In the genomic region with DNA sequence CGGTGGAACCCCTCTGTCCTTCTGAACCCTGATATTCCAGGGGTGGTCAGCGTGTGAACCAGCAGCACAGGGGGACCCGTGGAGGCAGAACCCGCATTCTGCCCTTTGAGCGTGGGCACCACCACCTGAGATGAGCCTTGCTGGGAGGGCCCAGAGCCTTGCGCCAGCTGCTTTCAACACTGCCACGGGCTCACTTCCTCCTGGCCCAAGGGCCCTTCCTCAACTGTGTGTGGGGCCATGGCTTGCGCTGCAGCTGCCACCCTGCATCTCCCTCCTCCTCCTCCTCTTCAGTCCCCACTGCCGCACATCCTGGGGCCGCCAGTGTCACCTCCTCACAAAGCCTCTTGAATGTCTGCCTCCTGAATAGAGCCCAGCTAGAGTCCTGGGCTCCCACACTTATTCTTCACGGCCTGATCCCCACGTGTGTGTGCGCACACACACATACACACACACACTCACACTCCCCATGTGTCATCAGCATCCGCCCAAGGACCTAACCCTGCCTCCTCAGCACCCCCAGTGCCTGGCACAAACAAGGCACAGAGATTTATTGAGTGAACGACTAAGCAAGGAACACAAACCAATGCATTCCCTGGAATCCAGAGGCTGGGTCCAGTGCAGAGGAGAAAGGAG, we compare ENCODE assay signal across 12 cellular contexts. TPM values are rescaled to one million over a fixed set of nuclear protein-coding genes. Genes with fewer than 3 reads are reported as not detected.
DNase-seq lines count a peak whose midpoint lies in the region; ATAC-seq and TF ChIP-seq lines count a peak whose summit lies in the region.
"Had no signal": no experiment of that assay in that cellular context is flagged by ENCODE, and none has a peak within 500 bp of the region (broad histone marks: within the 10 kb centered on the region; RNA-seq: fewer than 3 reads in every experiment).

No MANE protein-coding gene starts in this region.

- no peak for ATAC-seq in GM23338
- peak in 3 of 4 donors; percentile 12 to 33 (median 24) for ATAC-seq in right lobe of liver
- ATAC-seq in GM18505 (IDR thresholded peaks at IDR 0.05; ENCODE audit: unreplicated experiment): no peak
- no peak for ATAC-seq in GM21447 (IDR thresholded peaks at IDR 0.05; ENCODE audit: unreplicated experiment)
- ATAC-seq in HG03432 (IDR thresholded peaks at IDR 0.05; ENCODE audit: unreplicated experiment): no peak

- H3K79me2 ChIP-seq in GM23338 (replicated peaks; ENCODE audit: insufficient read depth): peaks cover 24% of the 10 kb centered on the region

- peaks cover 10% of the 10 kb centered on the region for H3F3A ChIP-seq in GM23338 (replicated peaks; ENCODE audit: low read depth)

- H3K4me3 ChIP-seq in GM23338 (no peak overlapping the region), right lobe of liver (no peak overlapping the region), transverse colon (no peak overlapping the region)

- H3K9me3 Mint-ChIP-seq in GM23338: no peaks in the 10 kb centered on the region
- H3K9me3 Mint-ChIP-seq in activated CD4-positive, alpha-beta memory T cell treated with anti-CD3 and anti-CD28 coated beads for 36 hours: no peaks in the 10 kb centered on the region

- no peak overlapping the region for H2AFZ ChIP-seq in GM23338
- H2AFZ ChIP-seq: parathyroid adenoma had no signal

- peaks cover 13% of the 10 kb centered on the region; the same call in 1 of the 2 replicates for H3K36me3 ChIP-seq in GM23338 (ENCODE audit: insufficient read depth)
- H3K36me3 ChIP-seq in right lobe of liver: peaks cover 0 to 69% (median 15%) of the 10 kb centered on the region in 4 donors
- peaks cover 0 to 61% (median 23%) of the 10 kb centered on the region in 4 donors for H3K36me3 ChIP-seq in transverse colon

- intact Hi-C loops in activated CD4-positive, alpha-beta memory T cell treated with anti-CD3 and anti-CD28 coated beads for 36 hours (cut with micrococcal nuclease): no loop called here
- intact Hi-C loops in right lobe of liver (cut with DNase I): loop anchor here in 1 of 2 donors (10.0 kb wide), 1 partner anchor 50 kb away; no protein-coding TSS in a partner anchor
- intact Hi-C loops in transverse colon (cut with DNase I; ENCODE audit: low total_unique reads): loop anchor here (5.0 kb wide), 1 partner anchor 47 kb away; no protein-coding TSS in a partner anchor

- peaks cover 41% of the 10 kb centered on the region for H4K20me1 ChIP-seq in GM23338 (replicated peaks; ENCODE audit: insufficient read depth)

- H3K9me3 ChIP-seq in right lobe of liver (no peaks in the 10 kb centered on the region), transverse colon (no peaks in the 10 kb centered on the region)

- H3K27ac ChIP-seq in GM23338 (ENCODE audit: low read depth): 0 out of 2 replicates have a peak overlapping the region, but pooled peaks have one; percentile 39
- no peak overlapping the region for H3K27ac ChIP-seq in right lobe of liver
- H3K27ac ChIP-seq in transverse colon: no peak overlapping the region
- H3K27ac ChIP-seq: KMS-11, parathyroid adenoma had no signal

- no peak overlapping the region; the same call in 2 of the 3 replicates for H3K4me3 Mint-ChIP-seq in GM23338
- no peak overlapping the region for H3K4me3 Mint-ChIP-seq in activated CD4-positive, alpha-beta memory T cell treated with anti-CD3 and anti-CD28 coated beads for 36 hours

- H3K27ac Mint-ChIP-seq in GM23338: peak overlapping the region; percentile 43; the same call in 1 of the 2 replicates
- H3K27ac Mint-ChIP-seq in activated CD4-positive, alpha-beta memory T cell treated with anti-CD3 and anti-CD28 coated beads for 36 hours: peak overlapping the region; percentile 36

- peaks cover 24% of the 10 kb centered on the region for H3K27me3 Mint-ChIP-seq in GM23338 (ENCODE audit: insufficient read depth, low read depth, poor library complexity)
- H3K27me3 Mint-ChIP-seq in activated CD4-positive, alpha-beta memory T cell treated with anti-CD3 and anti-CD28 coated beads for 36 hours: no peaks in the 10 kb centered on the region

- TF ChIP-seq EP300 in transverse colon (IDR thresholded peaks at IDR 0.05; ENCODE audit: low read depth): no peak

- peaks cover 75% of the 10 kb centered on the region for H3K36me3 Mint-ChIP-seq in GM23338 (ENCODE audit: low read depth)
- H3K36me3 Mint-ChIP-seq in activated CD4-positive, alpha-beta memory T cell treated with anti-CD3 and anti-CD28 coated beads for 36 hours: peaks cover 50% of the 10 kb centered on the region

- 13% methylated on average over 3 of the region's 15 CpGs for WGBS in right lobe of liver (ENCODE audit: insufficient coverage, low coverage, low lambda C conversion rate, missing lambda C conversion rate)
- 84% methylated on average over 15 of the region's 15 CpGs; no CpG with 5 or more reads in 1 of the 2 donors for WGBS in transverse colon (ENCODE audit: low coverage in 1 of 2), 2 donors

- H3K9me2 ChIP-seq in GM23338 (ENCODE audit: insufficient read depth): no peaks in the 10 kb centered on the region

- TF ChIP-seq POLR2A in right lobe of liver (IDR thresholded peaks at IDR 0.05): no peak
- no peak for TF ChIP-seq POLR2A in GM18505 (IDR thresholded peaks at IDR 0.05; ENCODE audit: borderline replicate concordance, extremely low read depth, insufficient read depth, insufficient read length)
- TF ChIP-seq POLR2A in transverse colon (IDR thresholded peaks at IDR 0.05): no peak

- no peaks in the 10 kb centered on the region for H3K4me1 ChIP-seq in GM23338 (ENCODE audit: insufficient read depth)
- H3K4me1 ChIP-seq in right lobe of liver: peaks cover 0 to 6% (median 3%) of the 10 kb centered on the region in 4 donors
- H3K4me1 ChIP-seq in transverse colon: peaks cover 3 to 7% (median 5%) of the 10 kb centered on the region in 4 donors

- POLR2A ChIA-PET in activated CD4-positive, alpha-beta memory T cell treated with anti-CD3 and anti-CD28 coated beads for 36 hours (lab: Charles Lee): no interaction called here

- peak; percentile 43 for DNase-seq in AG08396 (ENCODE audit: low spot score)
- DNase-seq in GM23338 (ENCODE audit: low spot score): no peak
- DNase-seq in activated CD4-positive, alpha-beta memory T cell treated with anti-CD3 and anti-CD28 coated beads for 36 hours: no peak
- no peak for DNase-seq in right lobe of liver
- no peak for DNase-seq in transverse colon
- DNase-seq: mesenchymal stem cell, NCI-H2029 treated with DMSO at 0.1 percent for 48 hours had no signal

- H3K27me3 ChIP-seq in GM23338 (ENCODE audit: insufficient read depth) (no peaks in the 10 kb centered on the region), right lobe of liver (no peaks in the 10 kb centered on the region), transverse colon (no peaks in the 10 kb centered on the region)

- no peaks in the 10 kb centered on the region; the same call in 2 of the 3 replicates for H3K4me1 Mint-ChIP-seq in GM23338
- peaks cover 3% of the 10 kb centered on the region for H3K4me1 Mint-ChIP-seq in activated CD4-positive, alpha-beta memory T cell treated with anti-CD3 and anti-CD28 coated beads for 36 hours (ENCODE audit: low read depth)

- no peak for TF ChIP-seq CTCF in GM23338 (conservative IDR thresholded peaks at IDR 0.05; ENCODE audit: low read depth in 2 of 2)
- TF ChIP-seq CTCF in right lobe of liver (IDR thresholded peaks at IDR 0.05): no peak
- no peak for TF ChIP-seq CTCF in transverse colon (IDR thresholded peaks at IDR 0.05)

- no peak overlapping the region for H3K4me2 ChIP-seq in GM23338
- H3K4me2 ChIP-seq: KMS-11 had no signal

- in situ Hi-C loops in transverse colon (cut with MboI; ENCODE audit: low pct_ligation_motif_present in 1 of 4, low pct_unique_long_range_greater_than_20kb in 1 of 4, low sequenced_read_pairs in 3 of 4): loop anchor here (5.0 to 10.0 kb wide), 2 partner anchors 50 to 52 kb away; no protein-coding TSS in a partner anchor

- CTCF ChIA-PET in activated CD4-positive, alpha-beta memory T cell treated with anti-CD3 and anti-CD28 coated beads for 36 hours (lab: Charles Lee): interaction anchor here (1.0 to 1.3 kb wide), 2 partner anchors 50 to 169 kb away, joined by 3 to 6 read pairs; no protein-coding TSS in a partner anchor

RNA-seq across cellular contexts. Expression of a gene that starts 26.9 kb away (rescaled TPM):
- 53.0 and 60.4 TPM in 2 replicates for total RNA-seq in GM23338 (2014; rRNA removed; shearing (Covaris generic))
- 251 and 255 TPM in 2 replicates for polyA plus RNA-seq in GM23338 (2016; fragmentation: Nextera tagmentation; extraction: Ambion mirVana)
- total RNA-seq in activated CD4-positive, alpha-beta memory T cell treated with anti-CD3 and anti-CD28 coated beads for 36 hours: 10 to 100 TPM; 62.8 to 69.8 TPM
- total RNA-seq in right lobe of liver: 10 to 100 TPM; 12.3 to 37.0 (median 17.2) TPM
- total RNA-seq in transverse colon: 10 to 100 TPM in 3 of 4 donors, 1 to 10 TPM in 1; 8.0 to 48.7 (median 32.5) TPM

RNA-seq across cellular contexts. Expression of a gene that starts 38.3 kb away (rescaled TPM):
- total RNA-seq in GM23338 (2014; rRNA removed; shearing (Covaris generic)): 33.8 and 36.9 TPM in 2 replicates
- 26.7 and 29.4 TPM in 2 replicates for polyA plus RNA-seq in GM23338 (2016; fragmentation: Nextera tagmentation; extraction: Ambion mirVana)
- total RNA-seq in activated CD4-positive, alpha-beta memory T cell treated with anti-CD3 and anti-CD28 coated beads for 36 hours: 10 to 100 TPM; 77.1 to 78.6 TPM
- 10 to 100 TPM in 4 of 6 experiments, 1 to 10 TPM in 2; 8.3 to 19.1 (median 15.1) TPM for total RNA-seq in right lobe of liver
- 10 to 100 TPM; 25.4 to 32.2 (median 28.0) TPM for total RNA-seq in transverse colon

RNA-seq across cellular contexts. Expression of a gene that starts 55.3 kb away (rescaled TPM):
- total RNA-seq in GM23338 (2014; rRNA removed; shearing (Covaris generic)): 236 and 258 TPM in 2 replicates
- polyA plus RNA-seq in GM23338 (2016; fragmentation: Nextera tagmentation; extraction: Ambion mirVana): 108 and 115 TPM in 2 replicates
- total RNA-seq in activated CD4-positive, alpha-beta memory T cell treated with anti-CD3 and anti-CD28 coated beads for 36 hours: 100 to 1,000 TPM; 154 to 157 TPM
- total RNA-seq in right lobe of liver: 10 to 100 TPM; 18.8 to 33.2 (median 26.7) TPM
- 10 to 100 TPM; 27.3 to 85.4 (median 51.8) TPM for total RNA-seq in transverse colon

RNA-seq across cellular contexts. Expression of a gene that starts 55.7 kb away (rescaled TPM):
- 5.0 and 5.6 TPM in 2 replicates for total RNA-seq in GM23338 (2014; rRNA removed; shearing (Covaris generic))
- 9.7 and 9.8 TPM in 2 replicates for polyA plus RNA-seq in GM23338 (2016; fragmentation: Nextera tagmentation; extraction: Ambion mirVana)
- not detected for total RNA-seq in activated CD4-positive, alpha-beta memory T cell treated with anti-CD3 and anti-CD28 coated beads for 36 hours
- total RNA-seq in right lobe of liver: 1 to 10 TPM in 2 of 6 experiments, not detected in 4; 1.3 to 1.7 TPM
- under 1 TPM in 2 of 4 donors, not detected in 2; 0.55 to 0.79 TPM for total RNA-seq in transverse colon

Comparison
In these comparisons a context has a peak if more than half of its experiments do, and no peak if none do; other contexts are left out.
1. ATAC-seq: peak in right lobe of liver (3 of 4); none in GM23338 (single experiment), GM18505 (single experiment), GM21447 (single experiment) and HG03432 (single experiment).